ENCODE assay signal across 10 cellular contexts in the genomic region with DNA sequence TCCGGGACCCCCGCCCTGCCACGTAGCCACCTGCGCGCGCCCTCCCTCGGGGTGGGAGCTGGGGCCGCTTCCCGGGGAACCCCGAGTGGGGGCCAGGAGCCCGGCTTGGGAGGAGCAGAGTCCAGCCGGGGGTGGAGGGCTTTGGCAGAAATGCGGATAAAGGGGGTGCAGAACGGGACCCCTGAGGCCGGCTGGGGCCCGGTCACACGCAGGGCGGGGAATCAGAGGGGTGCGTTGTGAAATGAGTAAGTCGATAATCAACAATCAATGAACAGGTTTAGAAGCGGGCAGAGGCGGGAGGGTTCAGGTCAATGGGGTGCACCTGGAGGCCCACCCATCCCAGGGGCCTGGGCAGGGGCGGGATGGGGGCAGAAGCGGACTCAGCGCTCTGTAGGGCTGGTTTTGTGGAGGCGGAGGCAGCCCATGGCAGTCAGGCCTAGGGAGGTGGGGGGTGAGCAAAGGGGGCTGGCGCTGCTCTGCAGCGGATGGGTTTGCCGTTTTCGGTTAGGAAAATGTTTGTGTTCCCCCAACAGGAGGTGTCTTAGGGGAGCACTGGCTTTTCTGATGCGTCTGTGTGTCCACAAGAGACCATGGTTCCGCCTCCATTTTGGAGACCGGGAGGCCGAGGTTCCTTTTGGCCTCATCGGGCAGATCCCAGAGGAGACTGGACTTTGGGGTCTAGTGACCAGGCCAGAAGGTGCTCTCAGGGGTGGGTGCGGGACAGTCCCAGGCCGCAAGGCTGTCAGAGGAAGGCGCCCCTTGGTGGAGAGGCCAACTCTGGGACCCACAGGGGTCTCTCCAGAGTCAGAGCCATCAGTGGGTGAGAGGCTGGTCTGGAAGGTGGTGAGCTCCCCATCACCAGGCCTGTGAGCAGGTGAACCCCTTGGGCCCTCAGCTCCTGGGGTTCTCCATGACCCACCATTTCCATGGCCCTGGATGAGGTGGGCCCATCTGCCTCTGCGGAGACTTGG. TPM values are rescaled to one million over a fixed set of nuclear protein-coding genes. Genes with fewer than 3 reads are reported as not detected.
DNase-seq lines count a peak whose midpoint lies in the region; ATAC-seq and TF ChIP-seq lines count a peak whose summit lies in the region.
"Had no signal": no experiment of that assay in that cellular context is flagged by ENCODE, and none has a peak within 500 bp of the region (broad histone marks: within the 10 kb centered on the region; RNA-seq: fewer than 3 reads in every experiment).

No MANE protein-coding gene starts in this region.

- no peaks in the 10 kb centered on the region for H3K9me2 ChIP-seq in GM23248 (ENCODE audit: insufficient read depth)

- H4K20me1 ChIP-seq in GM23248 (ENCODE audit: insufficient read depth) (no peaks in the 10 kb centered on the region), mammary epithelial cell (ENCODE audit: insufficient read depth, low read length) (no peaks in the 10 kb centered on the region)

- dilution Hi-C loops in mammary epithelial cell (cut with HindIII; ENCODE audit: low sequenced_read_pairs): no loop called here

- TF ChIP-seq CTCF in A673 (conservative IDR thresholded peaks at IDR 0.05; ENCODE audit: low read depth, low read length) (no peak), mammary epithelial cell (conservative IDR thresholded peaks at IDR 0.05 in 1 of 2, IDR thresholded peaks at IDR 0.05 in 1 of 2; ENCODE audit: extremely low read depth in 1 of 2, insufficient read depth in 1 of 2, low read depth in 1 of 2, low read length in 2 of 2) (no peak)

- H3K4me2 ChIP-seq in GM23248 (ENCODE audit: unreplicated experiment): peak overlapping the region; percentile 43
- H3K4me2 ChIP-seq in mammary epithelial cell (ENCODE audit: insufficient read depth, low read depth, low read length): peak overlapping the region; percentile 30

- no peaks in the 10 kb centered on the region for H3K36me3 Mint-ChIP-seq in naive B cell

- CTCF ChIA-PET in A673 (lab: Charles Lee): no interaction called here
- CTCF ChIA-PET in mammary epithelial cell (lab: Charles Lee; ENCODE audit: low non-redundant PET): no interaction called here

- ATAC-seq in naive B cell (ENCODE audit: low read depth in 2 of 2) (peak; percentile 3 to 6), GM21619 (IDR thresholded peaks at IDR 0.05; ENCODE audit: unreplicated experiment) (no peak)

- DNase-seq in A673 (ENCODE audit: low spot score) (no peak), GM23248 (no peak), mammary epithelial cell (no peak), naive B cell (no peak), SIG-M5 treated with dmso at 0.1 percent for 504 hours (lab: John Stamatoyannopoulos, UW; ENCODE audit: unreplicated experiment) (no peak), NCI-H2196 treated with DMSO at 0.1 percent for 48 hours (lab: John Stamatoyannopoulos, UW; ENCODE audit: unreplicated experiment) (no peak), HUDEP-2 (lab: John Stamatoyannopoulos, UW; ENCODE audit: unreplicated experiment in 76 of 76) (no peak)
- DNase-seq: gastrocnemius medialis, RPMI8226 had no signal

- H3K9me3 ChIP-seq in A673 (ENCODE audit: low read depth, low read length, poor library complexity, severe bottlenecking) (no peaks in the 10 kb centered on the region), GM23248 (ENCODE audit: low read depth) (no peaks in the 10 kb centered on the region), mammary epithelial cell (replicated peaks; ENCODE audit: insufficient read depth, low read length) (no peaks in the 10 kb centered on the region)
- H3K9me3 ChIP-seq: gastrocnemius medialis had no signal

- in situ Hi-C loops in GM23248 (cut with MboI) (no loop called here), mammary epithelial cell (cut with MboI; ENCODE audit: low sequenced_read_pairs in 2 of 2) (no loop called here)

- peak overlapping the region; percentile 56; the same call in 1 of the 2 replicates for H2AFZ ChIP-seq in GM23248
- no peak overlapping the region for H2AFZ ChIP-seq in mammary epithelial cell (ENCODE audit: low read depth, low read length)

- H3K36me3 ChIP-seq in A673 (ENCODE audit: insufficient read depth, low read length, poor library complexity, severe bottlenecking) (no peaks in the 10 kb centered on the region), GM23248 (ENCODE audit: low read depth) (no peaks in the 10 kb centered on the region), mammary epithelial cell (ENCODE audit: insufficient read depth, low read length) (no peaks in the 10 kb centered on the region)
- H3K36me3 ChIP-seq: gastrocnemius medialis had no signal

- BruUV-seq in A673 (replicated peaks; lab: Mats Ljungman, UMichigan) (no TSS peak), mammary epithelial cell (replicated peaks; lab: Mats Ljungman, UMichigan) (no TSS peak)

- H3K27me3 Mint-ChIP-seq in naive B cell: peaks cover 0 to 8% (median 0%) of the 10 kb centered on the region in 3 donors

- H3K4me1 ChIP-seq in A673 (ENCODE audit: insufficient read depth, low read length, poor library complexity, severe bottlenecking) (peaks cover 5% of the 10 kb centered on the region), GM23248 (ENCODE audit: insufficient read depth) (peaks cover 11% of the 10 kb centered on the region; the same call in 1 of the 2 replicates), mammary epithelial cell (ENCODE audit: insufficient read depth, low read length) (peaks cover 17% of the 10 kb centered on the region)

- POLR2A ChIA-PET in A673 (lab: Charles Lee; ENCODE audit: low non-redundant PET): no interaction called here

- H3K27me3 ChIP-seq in A673 (replicated peaks; ENCODE audit: insufficient read depth, low read depth, low read length, poor library complexity) (peaks cover 5% of the 10 kb centered on the region), GM23248 (replicated peaks; ENCODE audit: insufficient read depth) (no peaks in the 10 kb centered on the region), mammary epithelial cell (ENCODE audit: insufficient read depth, low read length) (peaks cover 11% of the 10 kb centered on the region)

- peaks cover 14 to 36% (median 34%) of the 10 kb centered on the region in 3 donors for H3K4me1 Mint-ChIP-seq in naive B cell

- peak overlapping the region; percentile 62; the same call in 1 of the 2 replicates for H3K9ac ChIP-seq in GM23248
- no peak overlapping the region for H3K9ac ChIP-seq in mammary epithelial cell (ENCODE audit: insufficient read depth, low read length)

- H3F3A ChIP-seq in GM23248 (ENCODE audit: insufficient read depth): no peaks in the 10 kb centered on the region

- H3K27ac Mint-ChIP-seq in naive B cell: peak overlapping the region; percentile 56 to 90 (median 81)

- H3K4me3 ChIP-seq in A673 (ENCODE audit: low read depth, low read length, poor library complexity, severe bottlenecking) (peak overlapping the region; percentile 86), GM23248 (peak overlapping the region; percentile 51; the same call in 1 of the 2 replicates), mammary epithelial cell (replicated peaks in 1 of 3; ENCODE audit: insufficient read depth in 1 of 3, low read depth in 2 of 3, low read length in 3 of 3) (peak overlapping the region in 1 of 3 experiments; percentile 14)

- intact Hi-C loops in A673 (cut with micrococcal nuclease; ENCODE audit: unreplicated experiment) (no loop called here), mammary epithelial cell (cut with micrococcal nuclease) (no loop called here)

- peak overlapping the region; percentile 30 for H3K27ac ChIP-seq in A673 (ENCODE audit: low read depth, low read length, poor library complexity, severe bottlenecking)
- H3K27ac ChIP-seq in GM23248: no peak overlapping the region
- no peak overlapping the region for H3K27ac ChIP-seq in mammary epithelial cell (ENCODE audit: insufficient read depth, low read depth, low read length)

- H3K79me2 ChIP-seq in GM23248 (ENCODE audit: insufficient read depth) (no peaks in the 10 kb centered on the region), mammary epithelial cell (ENCODE audit: insufficient read depth, low read length) (no peaks in the 10 kb centered on the region)

- H3K9me3 Mint-ChIP-seq in naive B cell: peaks cover 0 to 1% (median 0%) of the 10 kb centered on the region in 7 donors

- H3K4me3 Mint-ChIP-seq in naive B cell: peak overlapping the region; percentile 72 to 93 (median 84)

- 40 to 48% methylated on average over 30 to 39 of the region's 39 CpGs for WGBS in GM23248 (ENCODE audit: low coverage in 1 of 2, low lambda C conversion rate in 2 of 2, missing lambda C conversion rate in 2 of 2), 2 experiments
- WGBS in mammary epithelial cell (ENCODE audit: low coverage, missing lambda C conversion rate): 46% methylated on average over 9 of the region's 39 CpGs

RNA-seq across cellular contexts. Expression of gene DIRAS1, which starts 0.7 kb away (rescaled TPM):
- 36.8 and 46.5 TPM in 2 replicates for total RNA-seq in A673 (2021)
- 4.9 and 5.9 TPM in 2 replicates for total RNA-seq in GM23248 (2014; rRNA removed; shearing (Covaris generic))
- polyA plus RNA-seq in GM23248 (2016; fragmentation: Nextera tagmentation; extraction: Ambion mirVana): 2.6 TPM in 2 replicates
- total RNA-seq in mammary epithelial cell: 1 to 10 TPM in 1 of 2 donors, under 1 TPM in 1; 0.42 to 4.3 TPM
- polyA plus RNA-seq in mammary epithelial cell: 0.09 TPM
- not detected for polyA minus RNA-seq in mammary epithelial cell
- polyA plus RNA-seq in naive B cell (ENCODE audit: low read depth in 6 of 6): 1 to 10 TPM in 5 of 6 donors, under 1 TPM in 1; 0.92 to 2.7 (median 1.5) TPM

RNA-seq across cellular contexts. Expression of gene SLC39A3, which starts 18.0 kb away (rescaled TPM):
- total RNA-seq in A673 (2021) (43.2 and 44.8 TPM in 2 replicates), mammary epithelial cell (10 to 100 TPM; 32.6 to 34.7 TPM)
- total RNA-seq in GM23248 (2014; rRNA removed; shearing (Covaris generic)): 38.4 and 50.9 TPM in 2 replicates
- polyA plus RNA-seq in GM23248 (2016; fragmentation: Nextera tagmentation; extraction: Ambion mirVana) (45.0 and 45.2 TPM in 2 replicates), mammary epithelial cell (24.8 TPM), naive B cell (ENCODE audit: low read depth in 6 of 6) (10 to 100 TPM; 56.2 to 88.7 (median 60.5) TPM)
- polyA minus RNA-seq in mammary epithelial cell: 46.4 TPM

RNA-seq across cellular contexts. Expression of gene GNG7, which starts 19.4 kb away (rescaled TPM):
- total RNA-seq in A673 (2021) (0.30 and 1.4 TPM in 2 replicates), mammary epithelial cell (under 1 TPM in 1 of 2 donors, not detected in 1; under 0.01 TPM)
- total RNA-seq in GM23248 (2014; rRNA removed; shearing (Covaris generic)): 0.11 TPM in 1 of 2 replicates, not detected in the other
- polyA plus RNA-seq in GM23248 (2016; fragmentation: Nextera tagmentation; extraction: Ambion mirVana) (0.13 and 0.16 TPM in 2 replicates), mammary epithelial cell (0.02 TPM), naive B cell (ENCODE audit: low read depth in 6 of 6) (10 to 100 TPM; 49.1 to 72.0 (median 60.9) TPM)
- polyA minus RNA-seq in mammary epithelial cell: not detected
